In genomic region chr22:38397189-38398097, GRCh38 we compare ENCODE assay signal across 8 cellular contexts.
A peak's percentile ranks its signal among the peaks of the same experiment; 100 is the strongest.
DNase-seq lines count a peak whose midpoint lies in the region; ATAC-seq and TF ChIP-seq lines count a peak whose summit lies in the region.

No MANE protein-coding gene starts in this region.

- H3K27ac ChIP-seq in muscle layer of colon (ENCODE audit: low read depth, low read length): peak overlapping the region; percentile 52

- DNase-seq in CMK (ENCODE audit: low read depth): peak; percentile 36
- DNase-seq in T-helper 9 cell: peak; percentile 18
- peak; percentile 78 for DNase-seq in erythroblast (lab: John Stamatoyannopoulos, UW)
- no peak for DNase-seq in NCI-H524 (lab: John Stamatoyannopoulos, UW)
- no peak for DNase-seq in activated gamma-delta T cell (lab: John Stamatoyannopoulos, UW)
- no peak for DNase-seq in germinal center (ENCODE audit: low spot score)

- no peak for TF ChIP-seq POLR2A in erythroblast (IDR thresholded peaks at IDR 0.05; ENCODE audit: low read length)

- no peaks in the 10 kb centered on the region for H3K36me3 ChIP-seq in muscle layer of colon (ENCODE audit: insufficient read depth, low read length)

- peaks cover 4% of the 10 kb centered on the region for H3K4me1 ChIP-seq in muscle layer of colon (ENCODE audit: insufficient read depth, low read length)

- peaks cover 0 to 8% of the 10 kb centered on the region in 2 donors for H3K27me3 ChIP-seq in muscle layer of colon (ENCODE audit: control insufficient read depth in 1 of 2, insufficient read depth in 2 of 2, low read length in 2 of 2)

- H3K4me3 ChIP-seq in muscle layer of colon (ENCODE audit: low read depth in 1 of 2, low read length in 2 of 2): peak overlapping the region; percentile 31 to 50

- no peaks in the 10 kb centered on the region for H3K9me3 ChIP-seq in muscle layer of colon (ENCODE audit: low read length)

- no peak overlapping the region for H3K9ac ChIP-seq in muscle layer of colon (ENCODE audit: low read length)

- ATAC-seq in HG03045 (IDR thresholded peaks at IDR 0.05; ENCODE audit: unreplicated experiment): peak; percentile 34

Comparison
In these comparisons a context has a peak if more than half of its experiments do, and no peak if none do; other contexts are left out.
1. DNase-seq: peak in CMK (single experiment), T-helper 9 cell (single experiment) and erythroblast (2 of 2); none in NCI-H524 (0 of 2), activated gamma-delta T cell (single experiment) and germinal center (single experiment).